1 cellular context compared by ENCODE assay signal in genomic region chr19:53192771-53193533, GRCh38.
TF ChIP-seq lines count a peak whose summit lies in the region.

TSS of gene ZNF665 (minus strand) at chr19:53193358. CDS start at chr19:53182898, 10,460 bp downstream.

TF ChIP-seq in GM23338, 12 proteins besides CTCF, POLR2A, EP300 and RAD21 (continued from another document):
- TF ChIP-seq ZNF462 (CRISPR knock-in tag; IDR thresholded peaks at IDR 0.05): no peak
